1 cellular context compared by ENCODE assay signal in genomic region chr11:130095326-130095725, GRCh38.
TF ChIP-seq lines count a peak whose summit lies in the region.

No MANE protein-coding gene starts in this region.

TF ChIP-seq in HepG2, 621 proteins besides CTCF, POLR2A, EP300 and RAD21 (continued from another document):
- TF ChIP-seq SKIL (CRISPR knock-in tag; IDR thresholded peaks at IDR 0.05; ENCODE audit: borderline replicate concordance), result no peak
- TF ChIP-seq SRF (IDR thresholded peaks at IDR 0.05; ENCODE audit: low read depth, low read length), result no peak
- no peak for TF ChIP-seq KAT7 (CRISPR knock-in tag; IDR thresholded peaks at IDR 0.05; ENCODE audit: borderline replicate concordance)
- no peak for TF ChIP-seq ZNF18 (CRISPR knock-in tag; IDR thresholded peaks at IDR 0.05; ENCODE audit: insufficient replicate concordance)
- no peak for TF ChIP-seq RXRB (CRISPR knock-in tag; IDR thresholded peaks at IDR 0.05; ENCODE audit: borderline replicate concordance)
- TF ChIP-seq ETV5 (CRISPR knock-in tag; IDR thresholded peaks at IDR 0.05; ENCODE audit: borderline replicate concordance), result no peak
- TF ChIP-seq, protein P1, sequence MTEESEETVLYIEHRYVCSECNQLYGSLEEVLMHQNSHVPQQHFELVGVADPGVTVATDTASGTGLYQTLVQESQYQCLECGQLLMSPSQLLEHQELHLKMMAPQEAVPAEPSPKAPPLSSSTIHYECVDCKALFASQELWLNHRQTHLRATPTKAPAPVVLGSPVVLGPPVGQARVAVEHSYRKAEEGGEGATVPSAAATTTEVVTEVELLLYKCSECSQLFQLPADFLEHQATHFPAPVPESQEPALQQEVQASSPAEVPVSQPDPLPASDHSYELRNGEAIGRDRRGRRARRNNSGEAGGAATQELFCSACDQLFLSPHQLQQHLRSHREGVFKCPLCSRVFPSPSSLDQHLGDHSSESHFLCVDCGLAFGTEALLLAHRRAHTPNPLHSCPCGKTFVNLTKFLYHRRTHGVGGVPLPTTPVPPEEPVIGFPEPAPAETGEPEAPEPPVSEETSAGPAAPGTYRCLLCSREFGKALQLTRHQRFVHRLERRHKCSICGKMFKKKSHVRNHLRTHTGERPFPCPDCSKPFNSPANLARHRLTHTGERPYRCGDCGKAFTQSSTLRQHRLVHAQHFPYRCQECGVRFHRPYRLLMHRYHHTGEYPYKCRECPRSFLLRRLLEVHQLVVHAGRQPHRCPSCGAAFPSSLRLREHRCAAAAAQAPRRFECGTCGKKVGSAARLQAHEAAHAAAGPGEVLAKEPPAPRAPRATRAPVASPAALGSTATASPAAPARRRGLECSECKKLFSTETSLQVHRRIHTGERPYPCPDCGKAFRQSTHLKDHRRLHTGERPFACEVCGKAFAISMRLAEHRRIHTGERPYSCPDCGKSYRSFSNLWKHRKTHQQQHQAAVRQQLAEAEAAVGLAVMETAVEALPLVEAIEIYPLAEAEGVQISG (CRISPR knock-in tag; IDR thresholded peaks at IDR 0.05), result no peak
- TF ChIP-seq ZNF878 (CRISPR knock-in tag; IDR thresholded peaks at IDR 0.05), result no peak
- no peak for TF ChIP-seq NPAS2 (CRISPR knock-in tag; IDR thresholded peaks at IDR 0.05; ENCODE audit: borderline replicate concordance)
- no peak for TF ChIP-seq NFIC (IDR thresholded peaks at IDR 0.05; ENCODE audit: low read length)
- no peak for TF ChIP-seq PTBP1 (IDR thresholded peaks at IDR 0.05; ENCODE audit: low read depth, low read length, poor library complexity, severe bottlenecking)
- TF ChIP-seq, protein P2, sequence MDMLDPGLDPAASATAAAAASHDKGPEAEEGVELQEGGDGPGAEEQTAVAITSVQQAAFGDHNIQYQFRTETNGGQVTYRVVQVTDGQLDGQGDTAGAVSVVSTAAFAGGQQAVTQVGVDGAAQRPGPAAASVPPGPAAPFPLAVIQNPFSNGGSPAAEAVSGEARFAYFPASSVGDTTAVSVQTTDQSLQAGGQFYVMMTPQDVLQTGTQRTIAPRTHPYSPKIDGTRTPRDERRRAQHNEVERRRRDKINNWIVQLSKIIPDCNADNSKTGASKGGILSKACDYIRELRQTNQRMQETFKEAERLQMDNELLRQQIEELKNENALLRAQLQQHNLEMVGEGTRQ (IDR thresholded peaks at IDR 0.05; ENCODE audit: low read depth, low read length), result no peak
- TF ChIP-seq, protein P2 (CRISPR knock-in tag; IDR thresholded peaks at IDR 0.05; ENCODE audit: borderline replicate concordance), result no peak
- no peak for TF ChIP-seq ZNF678 (CRISPR knock-in tag; IDR thresholded peaks at IDR 0.05)
TF ChIP-seq in HepG2: peak in this region for 0.
